24 cellular contexts compared by ENCODE assay signal in the genomic region with DNA sequence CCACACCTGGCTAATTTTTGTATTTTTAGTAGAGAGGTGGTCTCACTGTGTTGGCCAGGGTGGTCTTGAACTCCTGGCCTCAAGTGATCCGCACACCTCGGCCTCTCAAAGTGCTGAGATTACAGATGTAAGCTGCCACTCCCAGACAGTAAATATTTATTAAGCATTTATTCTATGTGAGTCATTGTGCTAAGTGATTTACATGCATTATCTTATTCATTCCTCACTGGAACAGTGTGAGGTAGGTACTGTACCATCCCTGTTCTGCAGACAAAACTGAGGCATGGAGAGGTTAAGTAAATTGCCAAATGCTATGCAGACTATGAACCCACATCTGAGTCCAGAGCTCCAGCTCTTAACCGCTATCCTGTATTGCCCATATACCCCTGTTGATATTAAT. TPM values are rescaled to one million over a fixed set of nuclear protein-coding genes. Genes with fewer than 3 reads are reported as not detected.
DNase-seq lines count a peak whose midpoint lies in the region; ATAC-seq, FAIRE-seq and TF ChIP-seq lines count a peak whose summit lies in the region.
"Had no signal": no experiment of that assay in that cellular context is flagged by ENCODE, and none has a peak within 500 bp of the region (broad histone marks: within the 10 kb centered on the region; RNA-seq: fewer than 3 reads in every experiment).

No MANE protein-coding gene starts in this region.

- RAD21 ChIA-PET in GM12878 (lab: Charles Lee; ENCODE audit: unreplicated experiment), result interaction anchor here (0.6 kb wide), 1 partner anchor 74 kb away, joined by 3 read pairs; no protein-coding TSS in a partner anchor

- in situ Hi-C loops in GM12878 (cut with MboI), result no loop called here

- intact Hi-C loops in GM12878 (cut with micrococcal nuclease; ENCODE audit: unreplicated experiment), result no loop called here

- H3K4me1 ChIP-seq in GM12878 (ENCODE audit: control insufficient read depth, insufficient read depth, low read length), result peaks cover 14% of the 10 kb centered on the region
- H3K4me1 ChIP-seq: HAP-1 had no signal

- no peak for TF ChIP-seq CTCF in GM12878 (IDR thresholded peaks at IDR 0.05 in 2 of 3, conservative IDR thresholded peaks at IDR 0.05 in 1 of 3; ENCODE audit: control insufficient read depth in 2 of 3, extremely low read depth in 1 of 3, insufficient read depth in 1 of 3, low read depth in 3 of 3, low read length in 3 of 3)

- peaks cover 20% of the 10 kb centered on the region for H3K4me1 Mint-ChIP-seq in stimulated activated effector memory CD8-positive, alpha-beta T cell treated with anti-CD3 and anti-CD28 coated beads, Interleukin-12 subunit alpha, Interleukin-12 subunit beta, amount 100 ng/mL, for 72 hours

- no peak for TF ChIP-seq EP300 in GM12878 (IDR thresholded peaks at IDR 0.05; ENCODE audit: borderline replicate concordance in 1 of 2, control insufficient read depth in 1 of 2, low read depth in 2 of 2, low read length in 2 of 2)

- H3K79me2 ChIP-seq in GM12878 (ENCODE audit: control insufficient read depth, insufficient read depth, low read length), result no peaks in the 10 kb centered on the region

- H4K20me1 ChIP-seq in GM12878 (ENCODE audit: control insufficient read depth, insufficient read depth), result peaks cover 3% of the 10 kb centered on the region; the same call in 1 of the 2 replicates

- ATAC-seq in GM12878 (no peak), esophagus mucosa (peak; percentile 75), GM18498 (IDR thresholded peaks at IDR 0.05; ENCODE audit: unreplicated experiment) (no peak)
- no peak for ATAC-seq in stimulated activated effector memory CD8-positive, alpha-beta T cell treated with anti-CD3 and anti-CD28 coated beads, Interleukin-12 subunit alpha, Interleukin-12 subunit beta, amount 100 ng/mL, for 72 hours

- H3K9me3 Mint-ChIP-seq in stimulated activated effector memory CD8-positive, alpha-beta T cell treated with anti-CD3 and anti-CD28 coated beads, Interleukin-12 subunit alpha, Interleukin-12 subunit beta, amount 100 ng/mL, for 72 hours, result no peaks in the 10 kb centered on the region
- H3K9me3 Mint-ChIP-seq: CD14-positive monocyte; CD4-positive, alpha-beta T cell; HFFc6 had no signal

- no peaks in the 10 kb centered on the region for H3K9me3 ChIP-seq in GM12878 (replicated peaks; ENCODE audit: control insufficient read depth, insufficient read depth, low read length)
- H3K9me3 ChIP-seq: BE2C; BLaER1 treated with 17β-estradiol and CSF1 and Interleukin-3, amounts not matched to agents 10 nM and 100 nM; HAP-1 had no signal

- TF ChIP-seq POLR2A in GM12878 (IDR thresholded peaks at IDR 0.05; ENCODE audit: low read depth, low read length), result no peak

- POLR2A ChIA-PET in GM12878 (lab: Charles Lee), result no interaction called here

- CTCF ChIA-PET in GM12878 (lab: Yijun Ruan, JAX), result interaction anchor here (1.0 to 2.1 kb wide), 4 partner anchors 11 to 1126 kb away, joined by 3 to 7 read pairs (median 4); no protein-coding TSS in a partner anchor

- peaks cover 74% of the 10 kb centered on the region for H3K36me3 Mint-ChIP-seq in stimulated activated effector memory CD8-positive, alpha-beta T cell treated with anti-CD3 and anti-CD28 coated beads, Interleukin-12 subunit alpha, Interleukin-12 subunit beta, amount 100 ng/mL, for 72 hours

- no peak for FAIRE-seq in GM12878 (lab: Jason Lieb, UNC)
- FAIRE-seq: A204.1, G401.6, H54 had no signal

- H3K4me3 Mint-ChIP-seq in stimulated activated effector memory CD8-positive, alpha-beta T cell treated with anti-CD3 and anti-CD28 coated beads, Interleukin-12 subunit alpha, Interleukin-12 subunit beta, amount 100 ng/mL, for 72 hours, result no peak overlapping the region
- H3K4me3 Mint-ChIP-seq: CD14-positive monocyte; CD4-positive, alpha-beta T cell; HFFc6 had no signal

- TF ChIP-seq RAD21 in GM12878 (IDR thresholded peaks at IDR 0.05; ENCODE audit: insufficient read depth, low read depth, low read length), result no peak

- peak overlapping the region; percentile 30 for H3K27ac Mint-ChIP-seq in stimulated activated effector memory CD8-positive, alpha-beta T cell treated with anti-CD3 and anti-CD28 coated beads, Interleukin-12 subunit alpha, Interleukin-12 subunit beta, amount 100 ng/mL, for 72 hours
- H3K27ac Mint-ChIP-seq: CD4-positive, alpha-beta T cell; HFFc6 had no signal

- H3K27me3 ChIP-seq in GM12878 (replicated peaks in 1 of 2; ENCODE audit: control insufficient read depth in 2 of 2, insufficient read depth in 2 of 2, low read length in 1 of 2), result no peaks in the 10 kb centered on the region
- H3K27me3 ChIP-seq: BE2C; BLaER1 treated with 17β-estradiol and CSF1 and Interleukin-3, amounts not matched to agents 10 nM and 100 nM had no signal

- 100% methylated on average over 3 of the region's 3 CpGs for WGBS in GM12878 (ENCODE audit: insufficient coverage, insufficient replicate concordance, low lambda C conversion rate, missing lambda C conversion rate)

- H3K4me3 ChIP-seq in GM12878, result no peak overlapping the region
- H3K4me3 ChIP-seq: BLaER1 treated with 17β-estradiol and CSF1 and Interleukin-3, amounts not matched to agents 10 nM and 100 nM; HAP-1 had no signal

- no TSS peak for BruUV-seq in GM12878 (replicated peaks; lab: Mats Ljungman, UMichigan)

- 0 out of 2 replicates have a peak overlapping the region, but pooled peaks have one; percentile 11 for H3K4me2 ChIP-seq in GM12878 (ENCODE audit: control insufficient read depth, insufficient read depth)

- peak; percentile 18 for DNase-seq in NCI-H748 (lab: John Stamatoyannopoulos, UW; ENCODE audit: unreplicated experiment)
- DNase-seq in NCI-H748 treated with DMSO at 0.1 percent for 48 hours (lab: John Stamatoyannopoulos, UW), result no peak
- DNase-seq in GM12878 (ENCODE audit: low read depth, low spot score), result no peak
- DNase-seq in stimulated activated effector memory CD8-positive, alpha-beta T cell treated with anti-CD3 and anti-CD28 coated beads, Interleukin-12 subunit alpha, Interleukin-12 subunit beta, amount 100 ng/mL, for 72 hours (ENCODE audit: low spot score in 2 of 2), result no peak
- no peak for DNase-seq in mucosa of gallbladder (ENCODE audit: low spot score)
- no peak for DNase-seq in DMS79 treated with DMSO at 0.1 percent for 48 hours (lab: John Stamatoyannopoulos, UW)
- DNase-seq: AML-193; BE2C; Calu3; CD4-positive, alpha-beta T cell; COR-L47; DMS53; DND-41; GOT3; HFFc6 had no signal

- SMC1A ChIA-PET in GM12878 (lab: Charles Lee; ENCODE audit: uncharacterized antibody, unreplicated experiment), result interaction anchor here (1.1 to 1.6 kb wide), 2 partner anchors 9 to 11 kb away, joined by 3 to 5 read pairs; no protein-coding TSS in a partner anchor

- H2AFZ ChIP-seq in GM12878 (ENCODE audit: control insufficient read depth, low read depth, low read length), result no peak overlapping the region

- H3K36me3 ChIP-seq in GM12878 (ENCODE audit: control insufficient read depth in 2 of 2, insufficient read depth in 2 of 2, low read length in 1 of 2), result peaks cover 7 to 39% of the 10 kb centered on the region in 2 experiments

- H3K27ac ChIP-seq in GM12878 (ENCODE audit: control insufficient read depth, insufficient read depth), result no peak overlapping the region
- H3K27ac ChIP-seq: 22Rv1; BLaER1 treated with 17β-estradiol and CSF1 and Interleukin-3, amounts not matched to agents 10 nM and 100 nM had no signal

- H3K9ac ChIP-seq in GM12878 (ENCODE audit: control insufficient read depth, insufficient read depth, low read length), result no peak overlapping the region
- H3K9ac ChIP-seq: BLaER1 treated with 17β-estradiol and CSF1 and Interleukin-3, amounts not matched to agents 10 nM and 100 nM had no signal

TF ChIP-seq in GM12878, 131 proteins besides CTCF, POLR2A, EP300 and RAD21 (continues in another document):
- TF ChIP-seq HCFC1 (IDR thresholded peaks at IDR 0.05; ENCODE audit: low read length) (no peak), CEBPB (IDR thresholded peaks at IDR 0.05; ENCODE audit: borderline replicate concordance in 1 of 2, low read depth in 2 of 2, low read length in 2 of 2) (no peak)
- TF ChIP-seq, protein P1, sequence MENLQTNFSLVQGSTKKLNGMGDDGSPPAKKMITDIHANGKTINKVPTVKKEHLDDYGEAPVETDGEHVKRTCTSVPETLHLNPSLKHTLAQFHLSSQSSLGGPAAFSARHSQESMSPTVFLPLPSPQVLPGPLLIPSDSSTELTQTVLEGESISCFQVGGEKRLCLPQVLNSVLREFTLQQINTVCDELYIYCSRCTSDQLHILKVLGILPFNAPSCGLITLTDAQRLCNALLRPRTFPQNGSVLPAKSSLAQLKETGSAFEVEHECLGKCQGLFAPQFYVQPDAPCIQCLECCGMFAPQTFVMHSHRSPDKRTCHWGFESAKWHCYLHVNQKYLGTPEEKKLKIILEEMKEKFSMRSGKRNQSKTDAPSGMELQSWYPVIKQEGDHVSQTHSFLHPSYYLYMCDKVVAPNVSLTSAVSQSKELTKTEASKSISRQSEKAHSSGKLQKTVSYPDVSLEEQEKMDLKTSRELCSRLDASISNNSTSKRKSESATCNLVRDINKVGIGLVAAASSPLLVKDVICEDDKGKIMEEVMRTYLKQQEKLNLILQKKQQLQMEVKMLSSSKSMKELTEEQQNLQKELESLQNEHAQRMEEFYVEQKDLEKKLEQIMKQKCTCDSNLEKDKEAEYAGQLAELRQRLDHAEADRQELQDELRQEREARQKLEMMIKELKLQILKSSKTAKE (IDR thresholded peaks at IDR 0.05; ENCODE audit: low read depth, poor library complexity, severe bottlenecking), result no peak

RNA-seq across cellular contexts. Expression of a gene that starts 13.8 kb away (rescaled TPM):
- total RNA-seq in GM12878 (2013; cell fraction: nucleolus; rRNA removed), result 33.3 and 35.6 TPM in 2 replicates
- 19.3 and 21.6 TPM in 2 replicates for total RNA-seq in GM12878 (2014; rRNA removed)
- 25.1 and 30.0 TPM in 2 replicates for total RNA-seq in GM12878 (2014; rRNA removed; fragmentation: Illumina TruSeq; extraction: Trizol)
- total RNA-seq in GM12878 (2021), result 19.2 and 20.7 TPM in 2 replicates
- polyA plus RNA-seq in GM12878 (2011; ENCODE audit: low read depth), result 13.4 TPM
- polyA plus RNA-seq in GM12878 (2011; rRNA removed), result 27.1 and 30.4 TPM in 2 replicates
- 13.4 and 14.5 TPM in 2 replicates for polyA plus RNA-seq in GM12878 (2011; cell fraction: cytosol; rRNA removed)
- 21.7 and 28.3 TPM in 2 replicates for polyA plus RNA-seq in GM12878 (2011; cell fraction: nucleus; rRNA removed)
- polyA plus RNA-seq in GM12878 (2012), result 12.4 and 15.6 TPM in 2 replicates
- 25.2 and 35.6 TPM in 2 replicates for polyA plus RNA-seq in GM12878 (2014; fragmentation: Illumina TruSeq; extraction: Trizol)
- 10 to 100 TPM in 1 of 2 experiments, 1 to 10 TPM in 1; 7.8 to 12.3 TPM for polyA plus RNA-seq in GM12878 (2014; fragmentation: Nextera tagmentation; extraction: Ambion mirVana)
- 21.8 and 23.1 TPM in 2 replicates for polyA plus RNA-seq in GM12878 (2014; rRNA removed)
- 10 to 100 TPM; 23.4 to 30.2 TPM for polyA plus RNA-seq in GM12878 (2016; fragmentation: Nextera tagmentation; extraction: Ambion mirVana)
- 10.2 and 13.9 TPM in 2 replicates for polyA minus RNA-seq in GM12878 (2011; rRNA and poly(A)+ RNA removed)
- polyA minus RNA-seq in GM12878 (2011; cell fraction: cytosol; rRNA and poly(A)+ RNA removed), result 6.1 and 6.5 TPM in 2 replicates
- polyA minus RNA-seq in GM12878 (2011; cell fraction: nucleus; rRNA and poly(A)+ RNA removed), result 12.6 and 15.0 TPM in 2 replicates
- 19.0 TPM for total RNA-seq in esophagus mucosa
- total RNA-seq in mucosa of gallbladder, result 17.7 TPM
